18 cellular contexts compared by ENCODE assay signal in genomic region chr2:217731805-217732204, GRCh38.
"Had no signal": no experiment of that assay in that cellular context is flagged by ENCODE, and none has a peak within 500 bp of the region (broad histone marks: within the 10 kb centered on the region; RNA-seq: fewer than 3 reads in every experiment).

No MANE protein-coding gene starts in this region.

- H3K27me3 ChIP-seq: body of pancreas, esophagus muscularis mucosa, transverse colon had no signal

- H3K4me3 ChIP-seq: body of pancreas, esophagus muscularis mucosa, left ventricle myocardium inferior, psoas muscle, transverse colon had no signal

- ATAC-seq: activated naive CD4-positive, alpha-beta T cell treated with anti-CD3 and anti-CD28 coated beads, Interleukin-2, amount 50 U/mL, for 72 hours; activated T-cell treated with anti-CD3 and anti-CD28 coated beads, Interleukin-2, amount 50 U/mL, for 72 hours; body of pancreas; foreskin keratinocyte; psoas muscle; sciatic nerve; stimulated activated effector memory CD8-positive, alpha-beta T cell treated with anti-CD3 and anti-CD28 coated beads, Interleukin-12 subunit alpha, Interleukin-12 subunit beta, amount 100 ng/mL, for 72 hours had no signal

- H3K9me3 ChIP-seq: body of pancreas, esophagus muscularis mucosa, left ventricle myocardium inferior, psoas muscle, transverse colon had no signal

- H3K27ac ChIP-seq: body of pancreas, foreskin keratinocyte, left ventricle myocardium inferior, psoas muscle, transverse colon had no signal

- H3K36me3 ChIP-seq: left ventricle myocardium inferior, transverse colon had no signal

- DNase-seq: activated CD4-positive, alpha-beta T cell treated with anti-CD3 and anti-CD28 coated beads, Interleukin-2, amount 10 ng/mL, durations not matched to agents 7 days and 5 days; activated CD8-positive, alpha-beta memory T cell treated with anti-CD3 and anti-CD28 coated beads, Interleukin-2, amount 50 U/mL, for 48 hours; activated gamma-delta T cell; activated T-cell treated with anti-CD3 and anti-CD28 coated beads, Interleukin-2, amount 50 U/mL, for 72 hours; body of pancreas; cortex of kidney; effector CD4-positive, alpha-beta T cell; foreskin keratinocyte; glutamatergic neuron; left ventricle myocardium inferior; psoas muscle; substantia nigra; T-helper 9 cell; transverse colon had no signal

- H3K4me1 ChIP-seq: body of pancreas, foreskin keratinocyte had no signal
